Comparison of ENCODE assay signal across 20 cellular contexts in the genomic region with DNA sequence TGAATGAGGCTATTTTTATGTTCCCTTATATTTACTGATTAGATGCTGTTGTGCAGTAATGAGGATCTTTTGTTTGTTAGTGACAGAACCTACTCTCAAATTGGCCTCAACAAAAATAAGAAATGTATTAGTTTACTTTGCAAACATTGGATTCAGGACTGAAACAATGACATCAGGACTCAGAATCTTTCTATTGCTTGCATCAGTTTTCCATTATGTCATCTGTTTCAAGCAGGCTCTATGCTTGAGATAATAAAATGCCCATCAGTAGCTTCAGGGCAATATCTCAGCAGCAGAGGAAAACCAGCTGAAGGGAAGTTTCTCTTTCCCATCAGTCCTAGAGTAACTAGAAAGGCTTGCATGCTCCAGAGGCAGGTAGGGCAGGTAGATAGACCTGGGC.
"Had no signal": no experiment of that assay in that cellular context is flagged by ENCODE, and none has a peak within 500 bp of the region (broad histone marks: within the 10 kb centered on the region; RNA-seq: fewer than 3 reads in every experiment).

No MANE protein-coding gene starts in this region.

- DNase-seq: activated CD4-positive, alpha-beta T cell treated with anti-CD3 and anti-CD28 coated beads for 1 hour; activated CD4-positive, alpha-beta T cell treated with anti-CD3 and anti-CD28 coated beads, Interleukin-2, amount 50 U/mL, for 4 hours; activated naive CD4-positive, alpha-beta T cell; activated T-cell treated with anti-CD3 and anti-CD28 coated beads for 4 hours; adrenal gland; left lung; mammary epithelial cell; mucosa of descending colon; naive thymus-derived CD4-positive, alpha-beta T cell; stimulated activated CD4-positive, alpha-beta T cell treated with anti-CD3 and anti-CD28 coated beads, Interleukin-2, amount 100 ng/mL, for 48 hours; T1000; thyroid gland had no signal

- H3K79me2 ChIP-seq: hepatocyte, parathyroid adenoma had no signal

- H3K9ac ChIP-seq: parathyroid adenoma had no signal

- H3K9me3 ChIP-seq: adrenal gland, left lung, mucosa of descending colon, neutrophil, thyroid gland had no signal

- H3K4me3 ChIP-seq: adrenal gland, hepatocyte, left lung, mucosa of descending colon, thyroid gland had no signal

- H3K27ac Mint-ChIP-seq: stimulated activated memory B cell treated with anti-CD40 and anti-IgM and Interleukin-4, amounts not matched to agents 10 μg/mL and 1 μg/mL and 100 μg/mL, for 72 hours had no signal

- H3K27me3 ChIP-seq: adrenal gland, hepatocyte, left lung, neutrophil, thyroid gland had no signal

- FAIRE-seq: colon, endometrium, keratinocyte, urothelium cell line had no signal

- H3K27ac ChIP-seq: adrenal gland, hepatocyte, left lung, neutrophil, parathyroid adenoma, thyroid gland had no signal

- H3K36me3 Mint-ChIP-seq: naive thymus-derived CD4-positive, alpha-beta T cell; stimulated activated memory B cell treated with anti-CD40 and anti-IgM and Interleukin-4, amounts not matched to agents 10 μg/mL and 1 μg/mL and 100 μg/mL, for 72 hours had no signal

- ATAC-seq: left lung; mucosa of descending colon; naive thymus-derived CD4-positive, alpha-beta T cell; stimulated activated memory B cell treated with anti-CD40 and anti-IgM and Interleukin-4, amounts not matched to agents 10 μg/mL and 1 μg/mL and 100 μg/mL, for 72 hours had no signal

- H3K4me1 ChIP-seq: adrenal gland, left lung, parathyroid adenoma, thyroid gland had no signal

- H3K4me3 Mint-ChIP-seq: naive thymus-derived CD4-positive, alpha-beta T cell; stimulated activated memory B cell treated with anti-CD40 and anti-IgM and Interleukin-4, amounts not matched to agents 10 μg/mL and 1 μg/mL and 100 μg/mL, for 72 hours had no signal

- H3K27me3 Mint-ChIP-seq: naive thymus-derived CD4-positive, alpha-beta T cell; stimulated activated memory B cell treated with anti-CD40 and anti-IgM and Interleukin-4, amounts not matched to agents 10 μg/mL and 1 μg/mL and 100 μg/mL, for 72 hours had no signal

- H3K4me2 ChIP-seq: hepatocyte had no signal

- H3K9me3 Mint-ChIP-seq: stimulated activated memory B cell treated with anti-CD40 and anti-IgM and Interleukin-4, amounts not matched to agents 10 μg/mL and 1 μg/mL and 100 μg/mL, for 72 hours had no signal

- H2AFZ ChIP-seq: hepatocyte, parathyroid adenoma had no signal

- H3K36me3 ChIP-seq: adrenal gland, left lung, neutrophil, thyroid gland had no signal

- H3K4me1 Mint-ChIP-seq: stimulated activated memory B cell treated with anti-CD40 and anti-IgM and Interleukin-4, amounts not matched to agents 10 μg/mL and 1 μg/mL and 100 μg/mL, for 72 hours had no signal
